In genomic region chr16:3637371-3637923, GRCh38 we compare ENCODE assay signal across 8 cellular contexts. TPM values are rescaled to one million over a fixed set of nuclear protein-coding genes. Genes with fewer than 3 reads are reported as not detected.
DNase-seq lines count a peak whose midpoint lies in the region; ATAC-seq and TF ChIP-seq lines count a peak whose summit lies in the region.

No MANE protein-coding gene starts in this region.

- TF ChIP-seq POLR2A in spleen (IDR thresholded peaks at IDR 0.05), result no peak

- DNase-seq in HFFc6, result no peak
- DNase-seq in SK-N-DZ (ENCODE audit: low spot score), result peak; percentile 68
- DNase-seq in central memory CD8-positive, alpha-beta T cell (ENCODE audit: low spot score in 2 of 2), result no peak
- DNase-seq in spleen, result peak; percentile 54
- DNase-seq in effector memory CD4-positive, alpha-beta T cell, result no peak
- DNase-seq in aorta, result no peak
- no peak for DNase-seq in COLO668 (lab: John Stamatoyannopoulos, UW; ENCODE audit: unreplicated experiment)

- H3K9me3 Mint-ChIP-seq in HFFc6, result no peaks in the 10 kb centered on the region
- no peaks in the 10 kb centered on the region for H3K9me3 Mint-ChIP-seq in central memory CD8-positive, alpha-beta T cell

- intact Hi-C loops in spleen (cut with DNase I; ENCODE audit: low total_unique reads) (no loop called here), aorta (cut with DNase I) (no loop called here)

- TF ChIP-seq CTCF in HFFc6 (IDR thresholded peaks at IDR 0.05) (no peak), spleen (IDR thresholded peaks at IDR 0.05 in 8 of 11, conservative IDR thresholded peaks at IDR 0.05 in 3 of 11) (no peak)

- WGBS in spleen, 5 donors, result 41 to 56% (median 47%) methylated on average over 2 to 3 of the region's 3 CpGs
- WGBS in aorta, 2 donors, result 77 to 82% methylated on average over 3 of the region's 3 CpGs

- no peaks in the 10 kb centered on the region for H3K9me3 ChIP-seq in spleen
- H3K9me3 ChIP-seq in effector memory CD4-positive, alpha-beta T cell (ENCODE audit: control insufficient read depth, low read length), result no peaks in the 10 kb centered on the region
- H3K9me3 ChIP-seq in aorta (ENCODE audit: control insufficient read depth, low read length), result no peaks in the 10 kb centered on the region

- H3K27me3 Mint-ChIP-seq in HFFc6 (ENCODE audit: insufficient read depth), result no peaks in the 10 kb centered on the region; the same call in 1 of the 2 replicates
- no peaks in the 10 kb centered on the region for H3K27me3 Mint-ChIP-seq in central memory CD8-positive, alpha-beta T cell

- H3K4me3 ChIP-seq in spleen (no peak overlapping the region), aorta (ENCODE audit: low read length in 2 of 2) (no peak overlapping the region)
- no peak overlapping the region for H3K4me3 ChIP-seq in effector memory CD4-positive, alpha-beta T cell (ENCODE audit: insufficient read depth, low read depth, low read length, poor library complexity, severe bottlenecking)

- H3K4me1 Mint-ChIP-seq in HFFc6 (ENCODE audit: low read depth), result peaks cover 12% of the 10 kb centered on the region
- peaks cover 40% of the 10 kb centered on the region for H3K4me1 Mint-ChIP-seq in central memory CD8-positive, alpha-beta T cell

- H3K27ac Mint-ChIP-seq in HFFc6, result peak overlapping the region; percentile 50; the same call in 1 of the 2 replicates
- H3K27ac Mint-ChIP-seq in central memory CD8-positive, alpha-beta T cell (ENCODE audit: low read depth), result peak overlapping the region; percentile 45

- peak overlapping the region; percentile 0 to 72 (median 65) for H3K27ac ChIP-seq in spleen
- H3K27ac ChIP-seq in effector memory CD4-positive, alpha-beta T cell (ENCODE audit: insufficient read depth, low read length, poor library complexity, severe bottlenecking), result no peak overlapping the region
- no peak overlapping the region for H3K27ac ChIP-seq in aorta (ENCODE audit: low read depth in 1 of 2, low read length in 2 of 2)

- H3K27me3 ChIP-seq in spleen (replicated peaks in 1 of 7), result no peaks in the 10 kb centered on the region
- H3K27me3 ChIP-seq in effector memory CD4-positive, alpha-beta T cell (replicated peaks; ENCODE audit: control insufficient read depth, insufficient read depth, low read length, poor library complexity, severe bottlenecking), result no peaks in the 10 kb centered on the region
- no peaks in the 10 kb centered on the region for H3K27me3 ChIP-seq in aorta (ENCODE audit: control insufficient read depth in 1 of 2, insufficient read depth in 2 of 2, low read length in 1 of 2)

- no peak overlapping the region for H3K4me3 Mint-ChIP-seq in HFFc6
- no peak overlapping the region for H3K4me3 Mint-ChIP-seq in central memory CD8-positive, alpha-beta T cell

- H3K4me1 ChIP-seq in spleen (peaks cover 0 to 17% (median 14%) of the 10 kb centered on the region in 6 donors), aorta (ENCODE audit: control insufficient read depth in 1 of 2, insufficient read depth in 2 of 2, low read length in 2 of 2) (no peaks in the 10 kb centered on the region)
- peaks cover 7% of the 10 kb centered on the region for H3K4me1 ChIP-seq in effector memory CD4-positive, alpha-beta T cell (ENCODE audit: control insufficient read depth, insufficient read depth, low read length, poor library complexity, severe bottlenecking)

- no peak for ATAC-seq in central memory CD8-positive, alpha-beta T cell (replicated peaks; ENCODE audit: extremely low read depth, poor library complexity, severe bottlenecking)
- no peak for ATAC-seq in HG03442 (IDR thresholded peaks at IDR 0.05; ENCODE audit: unreplicated experiment)
- no peak for ATAC-seq in aorta (ENCODE audit: low FRiP score)

- H3K36me3 ChIP-seq in spleen (peaks cover 0 to 25% (median 16%) of the 10 kb centered on the region in 6 donors), aorta (ENCODE audit: control insufficient read depth in 1 of 2, insufficient read depth in 2 of 2, low read length in 1 of 2) (peaks cover 0 to 2% of the 10 kb centered on the region in 2 donors)
- peaks cover 12% of the 10 kb centered on the region for H3K36me3 ChIP-seq in effector memory CD4-positive, alpha-beta T cell (ENCODE audit: control insufficient read depth, insufficient read depth, low read length)

- no peaks in the 10 kb centered on the region for H3K36me3 Mint-ChIP-seq in HFFc6 (ENCODE audit: low read depth)
- H3K36me3 Mint-ChIP-seq in central memory CD8-positive, alpha-beta T cell (ENCODE audit: insufficient read depth), result peaks cover 2% of the 10 kb centered on the region

RNA-seq across cellular contexts. Expression of gene DNASE1, which starts 17.0 kb away (rescaled TPM):
- total RNA-seq in HFFc6 (2021; fragmentation: NEBNext Ultra II Directional; extraction: Animal tissue kit (Norgen Biotek cat#: 25700)), result 1 to 10 TPM; 7.5 to 9.9 (median 8.0) TPM
- polyA plus RNA-seq in SK-N-DZ (2014; cell fraction: cytosol; rRNA removed), result 18.7 and 22.3 TPM in 2 replicates
- 16.6 and 27.5 TPM in 2 replicates for polyA plus RNA-seq in SK-N-DZ (2014; cell fraction: nucleus; rRNA removed)
- total RNA-seq in spleen, result 10 to 100 TPM; 23.9 to 51.9 (median 26.7) TPM
- polyA plus RNA-seq in spleen, result 10 to 100 TPM in 1 of 3 donors, 1 to 10 TPM in 2; 6.1 to 16.9 (median 8.2) TPM
- total RNA-seq in aorta, result 10 to 100 TPM in 1 of 2 donors, 1 to 10 TPM in 1; 9.1 to 21.8 TPM
- polyA plus RNA-seq in aorta, result 1 to 10 TPM; 5.4 to 9.3 TPM

RNA-seq across cellular contexts. Expression of gene SLX4, which starts 26.0 kb away (rescaled TPM):
- total RNA-seq in HFFc6 (2021; fragmentation: NEBNext Ultra II Directional; extraction: Animal tissue kit (Norgen Biotek cat#: 25700)), result 1 to 10 TPM; 6.8 to 8.2 (median 7.2) TPM
- 4.0 and 4.2 TPM in 2 replicates for polyA plus RNA-seq in SK-N-DZ (2014; cell fraction: cytosol; rRNA removed)
- polyA plus RNA-seq in SK-N-DZ (2014; cell fraction: nucleus; rRNA removed), result 9.0 and 13.8 TPM in 2 replicates
- total RNA-seq in spleen (1 to 10 TPM; 5.9 to 8.8 (median 7.3) TPM), aorta (1 to 10 TPM; 4.9 to 5.0 TPM)
- polyA plus RNA-seq in spleen (1 to 10 TPM; 1.8 to 4.0 (median 2.4) TPM), aorta (1 to 10 TPM in 1 of 2 donors, under 1 TPM in 1; 0.50 to 4.0 TPM)

Comparison
In these comparisons a context has a peak if more than half of its experiments do, and no peak if none do; other contexts are left out.
1. DNase-seq: peak in SK-N-DZ (single experiment) and spleen (single experiment); none in HFFc6 (single experiment), central memory CD8-positive, alpha-beta T cell (0 of 2), effector memory CD4-positive, alpha-beta T cell (0 of 3), aorta (0 of 2) and COLO668 (single experiment).
2. H3K27ac ChIP-seq: peak in spleen (8 of 8); none in effector memory CD4-positive, alpha-beta T cell (single experiment) and aorta (0 of 2).